Comparison of ENCODE assay signal across 1 cellular context in the genomic region with DNA sequence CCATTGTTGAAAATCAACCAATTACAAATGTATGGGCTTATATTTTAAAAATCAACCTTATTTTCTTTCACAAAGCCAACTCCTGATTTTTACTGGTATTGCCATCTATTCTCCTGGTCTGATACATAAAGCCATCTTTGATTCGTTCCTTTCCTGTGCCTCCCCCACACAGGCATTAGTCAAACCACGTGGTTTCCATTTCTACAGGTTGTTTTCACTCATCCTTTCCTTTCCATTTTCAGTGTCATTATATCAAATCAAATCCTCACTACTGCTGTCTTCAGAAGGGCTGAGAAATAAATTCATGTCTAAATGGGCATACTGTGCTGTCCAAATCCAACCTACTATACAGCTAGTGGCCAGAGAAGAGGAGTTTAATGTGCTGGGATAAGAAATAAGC.
TF ChIP-seq lines count a peak whose summit lies in the region.

No MANE protein-coding gene starts in this region.

TF ChIP-seq in GM23338, 12 proteins besides CTCF, POLR2A, EP300 and RAD21 (continued from another document):
- TF ChIP-seq, protein P1, sequence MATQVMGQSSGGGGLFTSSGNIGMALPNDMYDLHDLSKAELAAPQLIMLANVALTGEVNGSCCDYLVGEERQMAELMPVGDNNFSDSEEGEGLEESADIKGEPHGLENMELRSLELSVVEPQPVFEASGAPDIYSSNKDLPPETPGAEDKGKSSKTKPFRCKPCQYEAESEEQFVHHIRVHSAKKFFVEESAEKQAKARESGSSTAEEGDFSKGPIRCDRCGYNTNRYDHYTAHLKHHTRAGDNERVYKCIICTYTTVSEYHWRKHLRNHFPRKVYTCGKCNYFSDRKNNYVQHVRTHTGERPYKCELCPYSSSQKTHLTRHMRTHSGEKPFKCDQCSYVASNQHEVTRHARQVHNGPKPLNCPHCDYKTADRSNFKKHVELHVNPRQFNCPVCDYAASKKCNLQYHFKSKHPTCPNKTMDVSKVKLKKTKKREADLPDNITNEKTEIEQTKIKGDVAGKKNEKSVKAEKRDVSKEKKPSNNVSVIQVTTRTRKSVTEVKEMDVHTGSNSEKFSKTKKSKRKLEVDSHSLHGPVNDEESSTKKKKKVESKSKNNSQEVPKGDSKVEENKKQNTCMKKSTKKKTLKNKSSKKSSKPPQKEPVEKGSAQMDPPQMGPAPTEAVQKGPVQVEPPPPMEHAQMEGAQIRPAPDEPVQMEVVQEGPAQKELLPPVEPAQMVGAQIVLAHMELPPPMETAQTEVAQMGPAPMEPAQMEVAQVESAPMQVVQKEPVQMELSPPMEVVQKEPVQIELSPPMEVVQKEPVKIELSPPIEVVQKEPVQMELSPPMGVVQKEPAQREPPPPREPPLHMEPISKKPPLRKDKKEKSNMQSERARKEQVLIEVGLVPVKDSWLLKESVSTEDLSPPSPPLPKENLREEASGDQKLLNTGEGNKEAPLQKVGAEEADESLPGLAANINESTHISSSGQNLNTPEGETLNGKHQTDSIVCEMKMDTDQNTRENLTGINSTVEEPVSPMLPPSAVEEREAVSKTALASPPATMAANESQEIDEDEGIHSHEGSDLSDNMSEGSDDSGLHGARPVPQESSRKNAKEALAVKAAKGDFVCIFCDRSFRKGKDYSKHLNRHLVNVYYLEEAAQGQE (IDR thresholded peaks at IDR 0.05; ENCODE audit: unreplicated experiment): no peak
- TF ChIP-seq EZH2phosphoT487 (IDR thresholded peaks at IDR 0.05; ENCODE audit: unreplicated experiment) (no peak), ETS1 (IDR thresholded peaks at IDR 0.05) (no peak)
- TF ChIP-seq, protein P2, sequence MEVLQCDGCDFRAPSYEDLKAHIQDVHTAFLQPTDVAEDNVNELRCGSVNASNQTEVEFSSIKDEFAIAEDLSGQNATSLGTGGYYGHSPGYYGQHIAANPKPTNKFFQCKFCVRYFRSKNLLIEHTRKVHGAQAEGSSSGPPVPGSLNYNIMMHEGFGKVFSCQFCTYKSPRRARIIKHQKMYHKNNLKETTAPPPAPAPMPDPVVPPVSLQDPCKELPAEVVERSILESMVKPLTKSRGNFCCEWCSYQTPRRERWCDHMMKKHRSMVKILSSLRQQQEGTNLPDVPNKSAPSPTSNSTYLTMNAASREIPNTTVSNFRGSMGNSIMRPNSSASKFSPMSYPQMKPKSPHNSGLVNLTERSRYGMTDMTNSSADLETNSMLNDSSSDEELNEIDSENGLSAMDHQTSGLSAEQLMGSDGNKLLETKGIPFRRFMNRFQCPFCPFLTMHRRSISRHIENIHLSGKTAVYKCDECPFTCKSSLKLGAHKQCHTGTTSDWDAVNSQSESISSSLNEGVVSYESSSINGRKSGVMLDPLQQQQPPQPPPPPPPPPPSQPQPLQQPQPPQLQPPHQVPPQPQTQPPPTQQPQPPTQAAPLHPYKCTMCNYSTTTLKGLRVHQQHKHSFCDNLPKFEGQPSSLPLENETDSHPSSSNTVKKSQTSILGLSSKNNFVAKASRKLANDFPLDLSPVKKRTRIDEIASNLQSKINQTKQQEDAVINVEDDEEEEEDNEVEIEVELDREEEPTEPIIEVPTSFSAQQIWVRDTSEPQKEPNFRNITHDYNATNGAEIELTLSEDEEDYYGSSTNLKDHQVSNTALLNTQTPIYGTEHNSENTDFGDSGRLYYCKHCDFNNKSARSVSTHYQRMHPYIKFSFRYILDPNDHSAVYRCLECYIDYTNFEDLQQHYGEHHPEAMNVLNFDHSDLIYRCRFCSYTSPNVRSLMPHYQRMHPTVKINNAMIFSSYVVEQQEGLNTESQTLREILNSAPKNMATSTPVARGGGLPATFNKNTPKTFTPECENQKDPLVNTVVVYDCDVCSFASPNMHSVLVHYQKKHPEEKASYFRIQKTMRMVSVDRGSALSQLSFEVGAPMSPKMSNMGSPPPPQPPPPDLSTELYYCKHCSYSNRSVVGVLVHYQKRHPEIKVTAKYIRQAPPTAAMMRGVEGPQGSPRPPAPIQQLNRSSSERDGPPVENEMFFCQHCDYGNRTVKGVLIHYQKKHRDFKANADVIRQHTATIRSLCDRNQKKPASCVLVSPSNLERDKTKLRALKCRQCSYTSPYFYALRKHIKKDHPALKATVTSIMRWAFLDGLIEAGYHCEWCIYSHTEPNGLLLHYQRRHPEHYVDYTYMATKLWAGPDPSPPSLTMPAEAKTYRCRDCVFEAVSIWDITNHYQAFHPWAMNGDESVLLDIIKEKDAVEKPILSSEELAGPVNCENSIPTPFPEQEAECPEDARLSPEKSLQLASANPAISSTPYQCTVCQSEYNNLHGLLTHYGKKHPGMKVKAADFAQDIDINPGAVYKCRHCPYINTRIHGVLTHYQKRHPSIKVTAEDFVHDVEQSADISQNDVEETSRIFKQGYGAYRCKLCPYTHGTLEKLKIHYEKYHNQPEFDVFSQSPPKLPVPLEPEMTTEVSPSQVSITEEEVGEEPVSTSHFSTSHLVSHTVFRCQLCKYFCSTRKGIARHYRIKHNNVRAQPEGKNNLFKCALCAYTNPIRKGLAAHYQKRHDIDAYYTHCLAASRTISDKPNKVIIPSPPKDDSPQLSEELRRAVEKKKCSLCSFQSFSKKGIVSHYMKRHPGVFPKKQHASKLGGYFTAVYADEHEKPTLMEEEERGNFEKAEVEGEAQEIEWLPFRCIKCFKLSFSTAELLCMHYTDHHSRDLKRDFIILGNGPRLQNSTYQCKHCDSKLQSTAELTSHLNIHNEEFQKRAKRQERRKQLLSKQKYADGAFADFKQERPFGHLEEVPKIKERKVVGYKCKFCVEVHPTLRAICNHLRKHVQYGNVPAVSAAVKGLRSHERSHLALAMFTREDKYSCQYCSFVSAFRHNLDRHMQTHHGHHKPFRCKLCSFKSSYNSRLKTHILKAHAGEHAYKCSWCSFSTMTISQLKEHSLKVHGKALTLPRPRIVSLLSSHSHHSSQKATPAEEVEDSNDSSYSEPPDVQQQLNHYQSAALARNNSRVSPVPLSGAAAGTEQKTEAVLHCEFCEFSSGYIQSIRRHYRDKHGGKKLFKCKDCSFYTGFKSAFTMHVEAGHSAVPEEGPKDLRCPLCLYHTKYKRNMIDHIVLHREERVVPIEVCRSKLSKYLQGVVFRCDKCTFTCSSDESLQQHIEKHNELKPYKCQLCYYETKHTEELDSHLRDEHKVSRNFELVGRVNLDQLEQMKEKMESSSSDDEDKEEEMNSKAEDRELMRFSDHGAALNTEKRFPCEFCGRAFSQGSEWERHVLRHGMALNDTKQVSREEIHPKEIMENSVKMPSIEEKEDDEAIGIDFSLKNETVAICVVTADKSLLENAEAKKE (CRISPR knock-in tag; IDR thresholded peaks at IDR 0.05): no peak
TF ChIP-seq in GM23338: peak in this region for 0.
